In genomic region chr19:22783651-22784050, GRCh38 we compare ENCODE assay signal across 21 cellular contexts. TPM values are rescaled to one million over a fixed set of nuclear protein-coding genes. Genes with fewer than 3 reads are reported as not detected.
DNase-seq lines count a peak whose midpoint lies in the region; ATAC-seq and TF ChIP-seq lines count a peak whose summit lies in the region.
"Had no signal": no experiment of that assay in that cellular context is flagged by ENCODE, and none has a peak within 500 bp of the region (broad histone marks: within the 10 kb centered on the region; RNA-seq: fewer than 3 reads in every experiment).

No MANE protein-coding gene starts in this region.

- intact Hi-C loops in right cardiac atrium (cut with DNase I) = no loop called here
- intact Hi-C loops in uterus (cut with DNase I; ENCODE audit: low total_unique reads) = no loop called here

- H3K9me3 ChIP-seq in right cardiac atrium (ENCODE audit: control insufficient read depth, low read length) (no peaks in the 10 kb centered on the region), uterus (no peaks in the 10 kb centered on the region), Karpas-422 (ENCODE audit: low read length) (no peaks in the 10 kb centered on the region; the same call in 1 of the 2 replicates)
- H3K9me3 ChIP-seq: adrenal gland had no signal

- H3K27ac ChIP-seq in right cardiac atrium (ENCODE audit: low read length) = no peak overlapping the region
- no peak overlapping the region for H3K27ac ChIP-seq in uterus
- no peak overlapping the region for H3K27ac ChIP-seq in Karpas-422 (ENCODE audit: low read length)
- H3K27ac ChIP-seq: adrenal gland, SK-N-MC had no signal

- H3K27me3 ChIP-seq in right cardiac atrium (ENCODE audit: control insufficient read depth, insufficient read depth) (no peaks in the 10 kb centered on the region), uterus (no peaks in the 10 kb centered on the region), Karpas-422 (ENCODE audit: low read length) (no peaks in the 10 kb centered on the region)
- H3K27me3 ChIP-seq: adrenal gland had no signal

- H3K4me3 Mint-ChIP-seq in central memory CD8-positive, alpha-beta T cell = peak overlapping the region; percentile 45
- H3K4me3 Mint-ChIP-seq: stimulated activated effector memory CD8-positive, alpha-beta T cell treated with anti-CD3 and anti-CD28 coated beads, Interleukin-12 subunit alpha, Interleukin-12 subunit beta, amount 100 ng/mL, for 72 hours had no signal

- no peaks in the 10 kb centered on the region for H3K36me3 ChIP-seq in uterus
- H3K36me3 ChIP-seq in Karpas-422 (ENCODE audit: insufficient read depth, low read length) = no peaks in the 10 kb centered on the region
- H3K36me3 ChIP-seq: adrenal gland had no signal

- no peaks in the 10 kb centered on the region for H3K27me3 Mint-ChIP-seq in central memory CD8-positive, alpha-beta T cell

- H3K4me3 ChIP-seq in right cardiac atrium (ENCODE audit: low read length) (peak overlapping the region; percentile 43), uterus (peak overlapping the region; percentile 27 to 50), Karpas-422 (ENCODE audit: low read length) (no peak overlapping the region)
- H3K4me3 ChIP-seq: SK-N-MC had no signal

- no peak overlapping the region for H3K4me2 ChIP-seq in Karpas-422 (ENCODE audit: low read depth, low read length, poor library complexity, severe bottlenecking)

- H3K9me3 Mint-ChIP-seq in central memory CD8-positive, alpha-beta T cell = peaks cover 11% of the 10 kb centered on the region

- TF ChIP-seq POLR2A in uterus (IDR thresholded peaks at IDR 0.05) = no peak

- no peak overlapping the region for H3K27ac Mint-ChIP-seq in central memory CD8-positive, alpha-beta T cell (ENCODE audit: low read depth)
- H3K27ac Mint-ChIP-seq: stimulated activated effector memory CD8-positive, alpha-beta T cell treated with anti-CD3 and anti-CD28 coated beads, Interleukin-12 subunit alpha, Interleukin-12 subunit beta, amount 100 ng/mL, for 72 hours had no signal

- H4K20me1 ChIP-seq in Karpas-422 (ENCODE audit: insufficient read depth, low read depth, low read length) = no peaks in the 10 kb centered on the region

- ATAC-seq in central memory CD8-positive, alpha-beta T cell (replicated peaks; ENCODE audit: extremely low read depth, poor library complexity, severe bottlenecking) = no peak
- ATAC-seq in right cardiac atrium = peak; percentile 59 to 75
- no peak for ATAC-seq in HG02571 (IDR thresholded peaks at IDR 0.05; ENCODE audit: unreplicated experiment)
- ATAC-seq: left colon; stimulated activated effector memory CD8-positive, alpha-beta T cell treated with anti-CD3 and anti-CD28 coated beads, Interleukin-12 subunit alpha, Interleukin-12 subunit beta, amount 100 ng/mL, for 72 hours had no signal

- 6% methylated on average over 20 of the region's 20 CpGs for WGBS in right cardiac atrium

- no peaks in the 10 kb centered on the region for H3K4me1 ChIP-seq in right cardiac atrium (ENCODE audit: control insufficient read depth, insufficient read depth, low read length)
- no peaks in the 10 kb centered on the region for H3K4me1 ChIP-seq in uterus
- no peaks in the 10 kb centered on the region for H3K4me1 ChIP-seq in Karpas-422 (ENCODE audit: low read length)
- H3K4me1 ChIP-seq: adrenal gland had no signal

- no peaks in the 10 kb centered on the region for H3K4me1 Mint-ChIP-seq in central memory CD8-positive, alpha-beta T cell
- H3K4me1 Mint-ChIP-seq: stimulated activated effector memory CD8-positive, alpha-beta T cell treated with anti-CD3 and anti-CD28 coated beads, Interleukin-12 subunit alpha, Interleukin-12 subunit beta, amount 100 ng/mL, for 72 hours had no signal

- no peak for DNase-seq in central memory CD8-positive, alpha-beta T cell (ENCODE audit: low spot score in 2 of 2)
- peak in 2 of 3 donors; percentile 49 to 53 for DNase-seq in right cardiac atrium
- peak; percentile 65 for DNase-seq in retina
- DNase-seq in uterus = no peak
- DNase-seq in Karpas-422 = no peak
- no peak for DNase-seq in amygdala (lab: John Stamatoyannopoulos, UW)
- DNase-seq: activated CD8-positive, alpha-beta memory T cell treated with anti-CD3 and anti-CD28 coated beads, Interleukin-2, amount 50 U/mL, for 4 hours; activated effector memory CD4-positive, alpha-beta T cell treated with anti-CD3 and anti-CD28 coated beads, Interleukin-2, amount 50 U/mL, for 16 hours; AML-193; NCI-H1436; NCI-H748 treated with DMSO at 0.1 percent for 48 hours; stimulated activated CD4-positive, alpha-beta T cell treated with anti-CD3 and anti-CD28 coated beads, Interleukin-12 subunit alpha, Interleukin-12 subunit beta, amount 100 ng/mL, for 4 hours had no signal

- no peak overlapping the region for H3K9ac ChIP-seq in Karpas-422 (ENCODE audit: low read length)

- H3K79me2 ChIP-seq in Karpas-422 (ENCODE audit: low read length) = no peaks in the 10 kb centered on the region

- TF ChIP-seq CTCF in uterus (IDR thresholded peaks at IDR 0.05) = no peak

- H3K36me3 Mint-ChIP-seq in central memory CD8-positive, alpha-beta T cell (ENCODE audit: insufficient read depth) = peaks cover 2% of the 10 kb centered on the region
- H3K36me3 Mint-ChIP-seq: stimulated activated effector memory CD8-positive, alpha-beta T cell treated with anti-CD3 and anti-CD28 coated beads, Interleukin-12 subunit alpha, Interleukin-12 subunit beta, amount 100 ng/mL, for 72 hours had no signal

- H2AFZ ChIP-seq in Karpas-422 (ENCODE audit: low read length) = no peak overlapping the region

- H3K9me2 ChIP-seq in Karpas-422 (replicated peaks; ENCODE audit: insufficient read depth, low read length) = no peaks in the 10 kb centered on the region

RNA-seq across cellular contexts. Expression of gene ZNF99, which starts 0.3 kb away (rescaled TPM):
- total RNA-seq in right cardiac atrium (under 1 TPM; 0.11 to 0.31 (median 0.19) TPM), uterus (under 1 TPM in 3 of 4 donors, not detected in 1; 0.26 to 0.55 (median 0.43) TPM)
- polyA plus RNA-seq in right cardiac atrium = 0.07 TPM
- total RNA-seq in Karpas-422 (2014; rRNA removed; shearing (Covaris generic); ENCODE audit: low replicate concordance) = not detected in 2 replicates
- total RNA-seq: chondrocyte, fibroblast of villous mesenchyme, left colon had no signal

RNA-seq across cellular contexts. Expression of gene ZNF723, which starts 48.4 kb away (rescaled TPM):
- not detected for total RNA-seq in right cardiac atrium
- polyA plus RNA-seq in right cardiac atrium = not detected
- total RNA-seq in uterus = not detected
- total RNA-seq in Karpas-422 (2014; rRNA removed; shearing (Covaris generic); ENCODE audit: low replicate concordance) = not detected in 2 replicates
- total RNA-seq: adrenal gland, chondrocyte, fibroblast of villous mesenchyme, left colon, mucosa of gallbladder, urinary bladder had no signal
- polyA plus RNA-seq: adrenal gland, urinary bladder had no signal

Comparison
In these comparisons a context has a peak if more than half of its experiments do, and no peak if none do; other contexts are left out.
1. ATAC-seq: peak in right cardiac atrium (2 of 2); none in central memory CD8-positive, alpha-beta T cell (single experiment) and HG02571 (single experiment).
2. DNase-seq: peak in right cardiac atrium (2 of 3) and retina (single experiment); none in central memory CD8-positive, alpha-beta T cell (0 of 2), uterus (0 of 2), Karpas-422 (single experiment) and amygdala (0 of 56).